8 cellular contexts compared by ENCODE assay signal in genomic region chr2:88692187-88692586, GRCh38. TPM values are rescaled to one million over a fixed set of nuclear protein-coding genes. Genes with fewer than 3 reads are reported as not detected.
DNase-seq lines count a peak whose midpoint lies in the region; TF ChIP-seq lines count a peak whose summit lies in the region.

No MANE protein-coding gene starts in this region.

- TF ChIP-seq POLR2A in suprapubic skin (IDR thresholded peaks at IDR 0.05), result no peak

- peak overlapping the region; percentile 76 for H3K9ac ChIP-seq in HUES64 (ENCODE audit: low read depth, low read length)

- H3K27me3 ChIP-seq in HUES64 (ENCODE audit: insufficient read depth, low read length) (no peaks in the 10 kb centered on the region), ectodermal cell (ENCODE audit: control insufficient read depth, insufficient read depth, low read length, poor library complexity, severe bottlenecking) (no peaks in the 10 kb centered on the region), suprapubic skin (no peaks in the 10 kb centered on the region)

- WGBS in HUES64, result 2% methylated on average over 11 of the region's 11 CpGs
- 4 to 6% methylated on average over 11 of the region's 11 CpGs for WGBS in ectodermal cell, 2 experiments
- 3% methylated on average over 11 of the region's 11 CpGs for WGBS in suprapubic skin

- H3K4me3 ChIP-seq in HUES64 (ENCODE audit: low read length), result peak overlapping the region; percentile 74
- peak overlapping the region; percentile 91 for H3K4me3 ChIP-seq in WI38 (ENCODE audit: low read depth, low read length)
- H3K4me3 ChIP-seq in ectodermal cell (ENCODE audit: insufficient read depth, low read depth, low read length), result peak overlapping the region; percentile 92
- H3K4me3 ChIP-seq in suprapubic skin, result peak overlapping the region; percentile 65

- H3K4me1 ChIP-seq in HUES64 (ENCODE audit: insufficient read depth, low read length), result peaks cover 7% of the 10 kb centered on the region
- H3K4me1 ChIP-seq in ectodermal cell (ENCODE audit: control insufficient read depth, insufficient read depth, low read length), result peaks cover 8% of the 10 kb centered on the region
- H3K4me1 ChIP-seq in suprapubic skin, result peaks cover 27% of the 10 kb centered on the region

- no peak for TF ChIP-seq CTCF in WI38 (IDR thresholded peaks at IDR 0.05; ENCODE audit: low read depth, low read length)
- no peak for TF ChIP-seq CTCF in suprapubic skin (IDR thresholded peaks at IDR 0.05)

- no peak overlapping the region for H3K27ac ChIP-seq in HUES64 (ENCODE audit: low read depth, low read length)
- H3K27ac ChIP-seq in ectodermal cell (ENCODE audit: insufficient read depth, low read depth, low read length, poor library complexity, severe bottlenecking), result no peak overlapping the region
- peak overlapping the region; percentile 84 for H3K27ac ChIP-seq in suprapubic skin

- H3K9me3 ChIP-seq in HUES64 (ENCODE audit: insufficient read depth, low read depth, low read length) (peaks cover 11% of the 10 kb centered on the region; the same call in 1 of the 2 replicates), ectodermal cell (ENCODE audit: control insufficient read depth, low read length) (no peaks in the 10 kb centered on the region), suprapubic skin (no peaks in the 10 kb centered on the region)

- H3K36me3 ChIP-seq in HUES64 (ENCODE audit: insufficient read depth, low read length) (0 out of 2 replicates have a peak, but pooled peaks cover 2% of the 10 kb centered on the region), ectodermal cell (ENCODE audit: control insufficient read depth, insufficient read depth, low read length) (no peaks in the 10 kb centered on the region), suprapubic skin (no peaks in the 10 kb centered on the region)

- TF ChIP-seq EP300 in suprapubic skin (IDR thresholded peaks at IDR 0.05), result no peak

- DNase-seq in COLO829 (ENCODE audit: low spot score) (peak; percentile 23), mucosa of gallbladder (ENCODE audit: low spot score) (peak; percentile 11), suprapubic skin (ENCODE audit: low spot score in 2 of 2) (peak in 1 of 2 donors; percentile 71), foreskin melanocyte (no peak)
- DNase-seq in effector CD8-positive, alpha-beta T cell (lab: John Stamatoyannopoulos, UW), result no peak

RNA-seq across cellular contexts. Expression of gene RPIA, which starts 0.7 kb away (rescaled TPM):
- 18.2 TPM for polyA plus RNA-seq in HUES64 (2013, experiment 1 of 2)
- 21.1 TPM for polyA plus RNA-seq in HUES64 (2013, experiment 2 of 2)
- 20.1 TPM for polyA plus RNA-seq in ectodermal cell (2013, experiment 1 of 4)
- polyA plus RNA-seq in ectodermal cell (2013, experiment 2 of 4), result 18.4 TPM
- 16.6 TPM for polyA plus RNA-seq in ectodermal cell (2013, experiment 3 of 4)
- polyA plus RNA-seq in ectodermal cell (2013, experiment 4 of 4), result 18.0 TPM
- total RNA-seq in mucosa of gallbladder, result 24.4 TPM
- 1 to 10 TPM; 7.9 to 9.8 (median 9.6) TPM for total RNA-seq in suprapubic skin

Comparison
In these comparisons a context has a peak if more than half of its experiments do, and no peak if none do; other contexts are left out.
1. DNase-seq: peak in COLO829 (single experiment) and mucosa of gallbladder (single experiment); none in foreskin melanocyte (single experiment) and effector CD8-positive, alpha-beta T cell (single experiment).
2. Peak in every context shown above with its lines, with median percentiles within 50 percentile points of each other: H3K4me3 ChIP-seq.